In genomic region chr17:74736423-74737298, GRCh38 we compare ENCODE assay signal across 8 cellular contexts. TPM values are rescaled to one million over a fixed set of nuclear protein-coding genes. Genes with fewer than 3 reads are reported as not detected.
DNase-seq lines count a peak whose midpoint lies in the region; ATAC-seq and TF ChIP-seq lines count a peak whose summit lies in the region.

Gene RAB37, plus strand, starts transcription at chr17:74737256. Its CDS starts 17 bp downstream, at chr17:74737273.

- peaks cover 15% of the 10 kb centered on the region for H3K4me1 Mint-ChIP-seq in mesothelial cell of epicardium

- no peaks in the 10 kb centered on the region for H3K36me3 Mint-ChIP-seq in mesothelial cell of epicardium

- peaks cover 17% of the 10 kb centered on the region for H3K4me1 ChIP-seq in colonic mucosa
- H3K4me1 ChIP-seq in upper lobe of right lung: peaks cover 30% of the 10 kb centered on the region

- H3K9me3 ChIP-seq in colonic mucosa (no peaks in the 10 kb centered on the region), upper lobe of right lung (no peaks in the 10 kb centered on the region)

- H3K36me3 ChIP-seq in colonic mucosa: no peaks in the 10 kb centered on the region
- H3K36me3 ChIP-seq in upper lobe of right lung: no peaks in the 10 kb centered on the region

- H3K9ac ChIP-seq in colonic mucosa (ENCODE audit: low read depth in 2 of 2, low read length in 2 of 2): peak within 1 kb of the TSS; percentile 61

- H3K4me3 Mint-ChIP-seq in mesothelial cell of epicardium: peak within 1 kb of the TSS; percentile 55

- H3K27me3 ChIP-seq in colonic mucosa: peaks cover 19% of the 10 kb centered on the region
- H3K27me3 ChIP-seq in upper lobe of right lung: peaks cover 29% of the 10 kb centered on the region

- H3K4me3 ChIP-seq in colonic mucosa: peak within 1 kb of the TSS; percentile 35
- peak within 1 kb of the TSS; percentile 45 for H3K4me3 ChIP-seq in upper lobe of right lung

- peaks cover 35% of the 10 kb centered on the region for H3K27me3 Mint-ChIP-seq in mesothelial cell of epicardium (ENCODE audit: low read depth)

- H3K27ac ChIP-seq in colonic mucosa: peak within 1 kb of the TSS; percentile 23
- H3K27ac ChIP-seq in upper lobe of right lung: peak within 1 kb of the TSS; percentile 42

- no peaks in the 10 kb centered on the region for H3K9me3 Mint-ChIP-seq in mesothelial cell of epicardium

- intact Hi-C loops in colonic mucosa (cut with DNase I): loop anchor here (10.0 kb wide), 1 partner anchor 82 kb away; no protein-coding TSS in a partner anchor
- intact Hi-C loops in upper lobe of right lung (cut with DNase I): no loop called here

- ATAC-seq in HG02759 (IDR thresholded peaks at IDR 0.05; ENCODE audit: unreplicated experiment): peak; percentile 57
- peak; percentile 51 for ATAC-seq in SK-N-SH treated with all-trans-retinoic acid at 6 μM for 48 hours
- peak; percentile 68 for ATAC-seq in upper lobe of right lung

- TF ChIP-seq CTCF in colonic mucosa (IDR thresholded peaks at IDR 0.05) (peak; percentile 37), mesothelial cell of epicardium (IDR thresholded peaks at IDR 0.05; ENCODE audit: unreplicated experiment) (no peak), upper lobe of right lung (IDR thresholded peaks at IDR 0.05) (peak; percentile 56)

- DNase-seq in D341Med (ENCODE audit: low spot score) (peak; percentile 88), colonic mucosa (peak; percentile 58), mesothelial cell of epicardium (ENCODE audit: low spot score in 2 of 2, unreplicated experiment in 2 of 2) (no peak), upper lobe of right lung (peak; percentile 81), NCI-H226 (no peak), SHP77 treated with DMSO at 0.1 percent for 48 hours (lab: John Stamatoyannopoulos, UW) (no peak)

- H3K27ac Mint-ChIP-seq in mesothelial cell of epicardium: no peak within 1 kb of the TSS

TF ChIP-seq in SK-N-SH treated with all-trans-retinoic acid at 6 μM for 48 hours, 23 proteins besides CTCF, POLR2A, EP300 and RAD21:
- TF ChIP-seq BACH2 (CRISPR knock-in tag; IDR thresholded peaks at IDR 0.05; ENCODE audit: borderline replicate concordance) (no peak), POU6F1 (CRISPR knock-in tag; IDR thresholded peaks at IDR 0.05; ENCODE audit: borderline replicate concordance, low read depth) (no peak), ARNTL (CRISPR knock-in tag; IDR thresholded peaks at IDR 0.05; ENCODE audit: borderline replicate concordance, low read depth) (no peak), OSR1 (CRISPR knock-in tag; IDR thresholded peaks at IDR 0.05) (no peak), ESRRG (CRISPR knock-in tag; IDR thresholded peaks at IDR 0.05) (no peak), PPARA (CRISPR knock-in tag; IDR thresholded peaks at IDR 0.05; ENCODE audit: borderline replicate concordance) (no peak), ZNF8 (CRISPR knock-in tag; IDR thresholded peaks at IDR 0.05) (no peak), CSRNP3 (CRISPR knock-in tag; IDR thresholded peaks at IDR 0.05) (no peak), ZFP3 (CRISPR knock-in tag; IDR thresholded peaks at IDR 0.05) (no peak)
- TF ChIP-seq, protein P1, sequence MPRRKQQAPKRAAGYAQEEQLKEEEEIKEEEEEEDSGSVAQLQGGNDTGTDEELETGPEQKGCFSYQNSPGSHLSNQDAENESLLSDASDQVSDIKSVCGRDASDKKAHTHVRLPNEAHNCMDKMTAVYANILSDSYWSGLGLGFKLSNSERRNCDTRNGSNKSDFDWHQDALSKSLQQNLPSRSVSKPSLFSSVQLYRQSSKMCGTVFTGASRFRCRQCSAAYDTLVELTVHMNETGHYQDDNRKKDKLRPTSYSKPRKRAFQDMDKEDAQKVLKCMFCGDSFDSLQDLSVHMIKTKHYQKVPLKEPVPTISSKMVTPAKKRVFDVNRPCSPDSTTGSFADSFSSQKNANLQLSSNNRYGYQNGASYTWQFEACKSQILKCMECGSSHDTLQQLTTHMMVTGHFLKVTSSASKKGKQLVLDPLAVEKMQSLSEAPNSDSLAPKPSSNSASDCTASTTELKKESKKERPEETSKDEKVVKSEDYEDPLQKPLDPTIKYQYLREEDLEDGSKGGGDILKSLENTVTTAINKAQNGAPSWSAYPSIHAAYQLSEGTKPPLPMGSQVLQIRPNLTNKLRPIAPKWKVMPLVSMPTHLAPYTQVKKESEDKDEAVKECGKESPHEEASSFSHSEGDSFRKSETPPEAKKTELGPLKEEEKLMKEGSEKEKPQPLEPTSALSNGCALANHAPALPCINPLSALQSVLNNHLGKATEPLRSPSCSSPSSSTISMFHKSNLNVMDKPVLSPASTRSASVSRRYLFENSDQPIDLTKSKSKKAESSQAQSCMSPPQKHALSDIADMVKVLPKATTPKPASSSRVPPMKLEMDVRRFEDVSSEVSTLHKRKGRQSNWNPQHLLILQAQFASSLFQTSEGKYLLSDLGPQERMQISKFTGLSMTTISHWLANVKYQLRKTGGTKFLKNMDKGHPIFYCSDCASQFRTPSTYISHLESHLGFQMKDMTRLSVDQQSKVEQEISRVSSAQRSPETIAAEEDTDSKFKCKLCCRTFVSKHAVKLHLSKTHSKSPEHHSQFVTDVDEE (CRISPR knock-in tag; IDR thresholded peaks at IDR 0.05): no peak
- TF ChIP-seq, protein P2, sequence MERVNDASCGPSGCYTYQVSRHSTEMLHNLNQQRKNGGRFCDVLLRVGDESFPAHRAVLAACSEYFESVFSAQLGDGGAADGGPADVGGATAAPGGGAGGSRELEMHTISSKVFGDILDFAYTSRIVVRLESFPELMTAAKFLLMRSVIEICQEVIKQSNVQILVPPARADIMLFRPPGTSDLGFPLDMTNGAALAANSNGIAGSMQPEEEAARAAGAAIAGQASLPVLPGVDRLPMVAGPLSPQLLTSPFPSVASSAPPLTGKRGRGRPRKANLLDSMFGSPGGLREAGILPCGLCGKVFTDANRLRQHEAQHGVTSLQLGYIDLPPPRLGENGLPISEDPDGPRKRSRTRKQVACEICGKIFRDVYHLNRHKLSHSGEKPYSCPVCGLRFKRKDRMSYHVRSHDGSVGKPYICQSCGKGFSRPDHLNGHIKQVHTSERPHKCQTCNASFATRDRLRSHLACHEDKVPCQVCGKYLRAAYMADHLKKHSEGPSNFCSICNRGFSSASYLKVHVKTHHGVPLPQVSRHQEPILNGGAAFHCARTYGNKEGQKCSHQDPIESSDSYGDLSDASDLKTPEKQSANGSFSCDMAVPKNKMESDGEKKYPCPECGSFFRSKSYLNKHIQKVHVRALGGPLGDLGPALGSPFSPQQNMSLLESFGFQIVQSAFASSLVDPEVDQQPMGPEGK (CRISPR knock-in tag; IDR thresholded peaks at IDR 0.05; ENCODE audit: borderline replicate concordance): no peak

RNA-seq across cellular contexts. Expression of gene RAB37, which starts in this region (rescaled TPM):
- total RNA-seq in colonic mucosa (1 to 10 TPM; 4.5 to 7.2 TPM), mesothelial cell of epicardium (0.16 to 0.38 TPM (median 0.24 TPM) in 3 replicates), upper lobe of right lung (6.8 TPM)

Comparison
In these comparisons a context has a peak if more than half of its experiments do, and no peak if none do; other contexts are left out.
1. DNase-seq: peak in D341Med (single experiment), colonic mucosa (single experiment) and upper lobe of right lung (single experiment); none in mesothelial cell of epicardium (0 of 2), NCI-H226 (single experiment) and SHP77 treated with DMSO at 0.1 percent for 48 hours (single experiment).
2. Peak in every context shown above with its lines, with median percentiles within 50 percentile points of each other: ATAC-seq.